ENCODE assay signal across 8 cellular contexts in the genomic region with DNA sequence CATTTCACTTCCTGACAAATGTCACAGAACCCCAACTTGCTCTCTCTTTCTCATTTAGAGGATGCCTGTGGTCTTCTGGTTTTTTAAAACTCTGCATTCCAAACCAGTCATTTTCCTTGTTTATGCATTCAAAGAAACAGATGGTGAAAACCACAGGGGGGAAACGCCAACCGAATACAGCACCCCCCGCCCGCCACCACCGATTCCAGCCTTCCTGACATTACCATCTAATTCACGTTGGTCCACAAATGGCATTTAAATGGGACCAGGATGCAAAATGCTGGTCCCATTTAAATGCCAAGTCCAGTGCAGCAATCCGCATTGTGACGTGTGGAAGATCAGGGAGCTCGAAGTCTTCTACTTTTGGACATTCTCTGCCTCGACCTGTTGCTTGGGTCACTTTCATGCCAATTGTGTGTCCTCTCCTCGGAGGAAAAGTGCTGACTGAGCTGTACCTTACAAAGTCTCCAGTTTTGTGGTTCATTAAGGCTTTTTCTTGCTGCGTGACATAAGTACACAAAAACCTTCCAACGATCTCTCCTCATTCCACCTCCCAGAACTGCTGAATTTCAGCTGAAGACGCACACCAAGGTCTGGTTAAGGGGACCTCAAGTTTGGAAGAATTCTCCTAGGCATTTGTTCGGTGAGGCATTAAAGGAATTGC. TPM values are rescaled to one million over a fixed set of nuclear protein-coding genes. Genes with fewer than 3 reads are reported as not detected.
DNase-seq lines count a peak whose midpoint lies in the region; ATAC-seq and TF ChIP-seq lines count a peak whose summit lies in the region.

No MANE protein-coding gene starts in this region.

- no peaks in the 10 kb centered on the region for H3K27me3 ChIP-seq in gastrocnemius medialis
- no peaks in the 10 kb centered on the region for H3K27me3 ChIP-seq in BE2C

- in situ Hi-C loops in gastrocnemius medialis (cut with MboI; ENCODE audit: low sequenced_read_pairs in 4 of 4) = no loop called here

- peaks cover 14 to 22% of the 10 kb centered on the region in 2 donors for H3K4me1 ChIP-seq in gastrocnemius medialis
- no peaks in the 10 kb centered on the region for H3K4me1 ChIP-seq in BE2C

- no peak overlapping the region for H3K27ac ChIP-seq in SK-N-MC
- H3K27ac ChIP-seq in gastrocnemius medialis = peak overlapping the region; percentile 54 to 66 (median 58)

- intact Hi-C loops in gastrocnemius medialis (cut with DNase I; ENCODE audit: low total_unique reads) = no loop called here

- H3K9me3 ChIP-seq in SK-N-MC (ENCODE audit: low read depth, low read length) (no peaks in the 10 kb centered on the region), gastrocnemius medialis (no peaks in the 10 kb centered on the region), BE2C (no peaks in the 10 kb centered on the region)

- TF ChIP-seq POLR2A in gastrocnemius medialis (IDR thresholded peaks at IDR 0.05) = no peak

- no peaks in the 10 kb centered on the region for H3K36me3 ChIP-seq in SK-N-MC (ENCODE audit: insufficient read depth, low read length)
- peaks cover 0 to 24% of the 10 kb centered on the region in 2 donors for H3K36me3 ChIP-seq in gastrocnemius medialis
- no peaks in the 10 kb centered on the region for H3K36me3 ChIP-seq in BE2C

- H3K4me3 ChIP-seq in SK-N-MC (peak overlapping the region; percentile 16; the same call in 1 of the 2 replicates), gastrocnemius medialis (no peak overlapping the region), BE2C (ENCODE audit: low read depth, low read length) (no peak overlapping the region)

- no peak for TF ChIP-seq CTCF in gastrocnemius medialis (IDR thresholded peaks at IDR 0.05 in 4 of 5, conservative IDR thresholded peaks at IDR 0.05 in 1 of 5)
- no peak for TF ChIP-seq CTCF in BE2C (IDR thresholded peaks at IDR 0.05; ENCODE audit: low read depth, low read length)

- DNase-seq in EH (ENCODE audit: low read depth) (peak; percentile 96), SK-N-MC (ENCODE audit: low read depth, low spot score) (no peak), hepatic stellate cell (ENCODE audit: low spot score) (peak; percentile 81), gastrocnemius medialis (no peak), RPMI8226 (no peak), BE2C (no peak), DMS79 (lab: John Stamatoyannopoulos, UW) (no peak)

- no peak for ATAC-seq in gastrocnemius medialis
- ATAC-seq in GM19467 (IDR thresholded peaks at IDR 0.05; ENCODE audit: unreplicated experiment) = no peak

- no peak overlapping the region for H3K9ac ChIP-seq in SK-N-MC (ENCODE audit: insufficient read length)

RNA-seq across cellular contexts. Expression of a gene that starts 35.8 kb away (rescaled TPM):
- 10 to 100 TPM; 19.8 to 49.4 (median 35.6) TPM for total RNA-seq in gastrocnemius medialis
- 0.17 TPM for polyA plus RNA-seq in BE2C (2012; ENCODE audit: insufficient read depth, insufficient read length, low read depth)

Comparison
In these comparisons a context has a peak if more than half of its experiments do, and no peak if none do; other contexts are left out.
1. DNase-seq: peak in EH (single experiment) and hepatic stellate cell (single experiment); none in SK-N-MC (single experiment), gastrocnemius medialis (0 of 2), RPMI8226 (single experiment), BE2C (single experiment) and DMS79 (single experiment).